19 cellular contexts compared by ENCODE assay signal in genomic region chr7:116292381-116292780, GRCh38.
"Had no signal": no experiment of that assay in that cellular context is flagged by ENCODE, and none has a peak within 500 bp of the region (broad histone marks: within the 10 kb centered on the region; RNA-seq: fewer than 3 reads in every experiment).

No MANE protein-coding gene starts in this region.

- H3K27ac ChIP-seq: Peyer's patch had no signal

- H3K9ac ChIP-seq: SK-N-SH had no signal

- DNase-seq: Karpas-422, KG1, MM.1S, NCI-H1092 treated with DMSO at 0.1 percent for 48 hours, NCI-H1436, NCI-H187, NCI-H2029, NCI-H2081 treated with DMSO at 0.1 percent for 48 hours, NCI-H2171, NCI-H226, NCI-H446, NCI-H510A, NCI-H524 treated with DMSO at 0.1 percent for 48 hours, NCI-H69, NCI-H774, PC-3, Peyer's patch, SHP77, SK-N-SH had no signal

- H3K27me3 ChIP-seq: Peyer's patch had no signal

- H3K36me3 ChIP-seq: Peyer's patch had no signal

- H3K4me3 ChIP-seq: Peyer's patch had no signal

- H3K9me3 ChIP-seq: Peyer's patch had no signal

- H3K4me1 ChIP-seq: Peyer's patch had no signal

- ATAC-seq: PC-3 had no signal
